In genomic region chr2:138676654-138677053, GRCh38 we compare ENCODE assay signal across 31 cellular contexts.
"Had no signal": no experiment of that assay in that cellular context is flagged by ENCODE, and none has a peak within 500 bp of the region (broad histone marks: within the 10 kb centered on the region; RNA-seq: fewer than 3 reads in every experiment).

No MANE protein-coding gene starts in this region.

- H3K4me1 ChIP-seq: adrenal gland, heart right ventricle, pancreas, prostate gland, sigmoid colon, thyroid gland, upper lobe of left lung, vagina had no signal

- H3K4me1 Mint-ChIP-seq: activated naive CD8-positive, alpha-beta T cell treated with anti-CD3 and anti-CD28 coated beads for 36 hours; naive thymus-derived CD4-positive, alpha-beta T cell; stimulated activated memory B cell treated with anti-CD40 and anti-IgM and Interleukin-4, amounts not matched to agents 10 μg/mL and 1 μg/mL and 100 μg/mL, for 72 hours; stimulated activated naive CD8-positive, alpha-beta T cell treated with anti-CD3 and anti-CD28 coated beads, Interleukin-15, amount 100 ng/mL, for 72 hours had no signal

- H3K36me3 Mint-ChIP-seq: activated naive CD8-positive, alpha-beta T cell treated with anti-CD3 and anti-CD28 coated beads for 36 hours; brain; mesothelial cell of epicardium; naive thymus-derived CD4-positive, alpha-beta T cell; stimulated activated memory B cell treated with anti-CD40 and anti-IgM and Interleukin-4, amounts not matched to agents 10 μg/mL and 1 μg/mL and 100 μg/mL, for 72 hours had no signal

- H3K9me3 Mint-ChIP-seq: activated naive CD4-positive, alpha-beta T cell treated with anti-CD3 and anti-CD28 coated beads for 36 hours; activated naive CD8-positive, alpha-beta T cell treated with anti-CD3 and anti-CD28 coated beads for 36 hours; activated T-cell treated with anti-CD3 and anti-CD28 coated beads, Interleukin-2, amount 50 U/mL, for 72 hours; brain; mesothelial cell of epicardium; naive thymus-derived CD4-positive, alpha-beta T cell; stimulated activated memory B cell treated with anti-CD40 and anti-IgM and Interleukin-4, amounts not matched to agents 10 μg/mL and 1 μg/mL and 100 μg/mL, for 72 hours; stimulated activated naive CD8-positive, alpha-beta T cell treated with anti-CD3 and anti-CD28 coated beads, Interleukin-15, amount 100 ng/mL, for 72 hours; T-helper 1 cell treated with Interleukin-12 subunit alpha and Interleukin-12 subunit beta and Interleukin-4 antibody, amounts not matched to agents 30 μg/mL and 1 μg/mL, for 36 hours had no signal

- H3K27me3 Mint-ChIP-seq: brain had no signal

- H3K27ac Mint-ChIP-seq: activated naive CD4-positive, alpha-beta T cell treated with anti-CD3 and anti-CD28 coated beads for 36 hours; activated naive CD8-positive, alpha-beta T cell treated with anti-CD3 and anti-CD28 coated beads for 36 hours; activated T-cell treated with anti-CD3 and anti-CD28 coated beads, Interleukin-2, amount 50 U/mL, for 72 hours; mesothelial cell of epicardium; naive thymus-derived CD4-positive, alpha-beta T cell; stimulated activated memory B cell treated with anti-CD40 and anti-IgM and Interleukin-4, amounts not matched to agents 10 μg/mL and 1 μg/mL and 100 μg/mL, for 72 hours; T-helper 1 cell treated with Interleukin-12 subunit alpha and Interleukin-12 subunit beta and Interleukin-4 antibody, amounts not matched to agents 30 μg/mL and 1 μg/mL, for 36 hours had no signal

- H3K27me3 ChIP-seq: adrenal gland, pancreas, sigmoid colon, thyroid gland, upper lobe of left lung, vagina had no signal

- H3K27ac ChIP-seq: adrenal gland, heart right ventricle, pancreas, prostate gland, sigmoid colon, thyroid gland, upper lobe of left lung, vagina, VCaP had no signal

- ATAC-seq: activated T-cell treated with anti-CD3 and anti-CD28 coated beads, Interleukin-2, amount 50 U/mL, for 72 hours; heart right ventricle; naive thymus-derived CD4-positive, alpha-beta T cell; pancreas; stimulated activated memory B cell treated with anti-CD40 and anti-IgM and Interleukin-4, amounts not matched to agents 10 μg/mL and 1 μg/mL and 100 μg/mL, for 72 hours; stimulated activated naive CD8-positive, alpha-beta T cell treated with anti-CD3 and anti-CD28 coated beads, Interleukin-15, amount 100 ng/mL, for 72 hours had no signal

- H3K4me3 ChIP-seq: adrenal gland, heart right ventricle, pancreas, prostate gland, sigmoid colon, thyroid gland, upper lobe of left lung, vagina had no signal

- H3K4me3 Mint-ChIP-seq: activated naive CD4-positive, alpha-beta T cell treated with anti-CD3 and anti-CD28 coated beads for 36 hours; activated naive CD8-positive, alpha-beta T cell treated with anti-CD3 and anti-CD28 coated beads for 36 hours; activated T-cell treated with anti-CD3 and anti-CD28 coated beads, Interleukin-2, amount 50 U/mL, for 72 hours; brain; mesothelial cell of epicardium; naive thymus-derived CD4-positive, alpha-beta T cell; stimulated activated memory B cell treated with anti-CD40 and anti-IgM and Interleukin-4, amounts not matched to agents 10 μg/mL and 1 μg/mL and 100 μg/mL, for 72 hours; stimulated activated naive CD8-positive, alpha-beta T cell treated with anti-CD3 and anti-CD28 coated beads, Interleukin-15, amount 100 ng/mL, for 72 hours; T-helper 1 cell treated with Interleukin-12 subunit alpha and Interleukin-12 subunit beta and Interleukin-4 antibody, amounts not matched to agents 30 μg/mL and 1 μg/mL, for 36 hours had no signal

- H3K36me3 ChIP-seq: adrenal gland, heart right ventricle, pancreas, prostate gland, sigmoid colon, thyroid gland, upper lobe of left lung, vagina had no signal

- H3K9me3 ChIP-seq: adrenal gland, heart right ventricle, pancreas, prostate gland, sigmoid colon, thyroid gland, upper lobe of left lung, vagina had no signal

- DNase-seq: activated CD4-positive, alpha-beta T cell treated with anti-CD3 and anti-CD28 coated beads for 4 hours; activated CD4-positive, alpha-beta T cell treated with anti-CD3 and anti-CD28 coated beads, Interleukin-2, amount 50 U/mL, for 4 hours; activated effector memory CD4-positive, alpha-beta T cell treated with Interleukin-2 at 50 U/mL for 16 hours; activated naive CD4-positive, alpha-beta T cell treated with anti-CD3 and anti-CD28 coated beads for 36 hours; activated naive CD8-positive, alpha-beta T cell treated with anti-CD3 and anti-CD28 coated beads for 36 hours; activated T-cell treated with anti-CD3 and anti-CD28 coated beads for 4 hours; activated T-cell treated with anti-CD3 and anti-CD28 coated beads, Interleukin-2, amount 50 U/mL, for 72 hours; adrenal gland; aorta; caudate nucleus; foreskin fibroblast; heart right ventricle; left cardiac atrium; naive thymus-derived CD4-positive, alpha-beta T cell; pancreas; sigmoid colon; small intestine; stimulated activated CD4-positive, alpha-beta T cell treated with anti-CD3 and anti-CD28 coated beads, Interleukin-4, amount 100 ng/mL, for 4 hours; stimulated activated CD8-positive, alpha-beta memory T cell treated with anti-CD3 and anti-CD28 coated beads, Interleukin-4, amount 100 ng/mL, for 48 hours; stimulated activated naive CD8-positive, alpha-beta T cell treated with anti-CD3 and anti-CD28 coated beads, Interleukin-15, amount 100 ng/mL, for 72 hours; substantia nigra; T-helper 9 cell; thyroid gland; upper lobe of left lung had no signal
